8 cellular contexts compared by ENCODE assay signal in genomic region chr3:23202203-23202920, GRCh38. TPM values are rescaled to one million over a fixed set of nuclear protein-coding genes. Genes with fewer than 3 reads are reported as not detected.
DNase-seq lines count a peak whose midpoint lies in the region; ATAC-seq and TF ChIP-seq lines count a peak whose summit lies in the region.

No MANE protein-coding gene starts in this region.

- TF ChIP-seq CTCF in VCaP (conservative IDR thresholded peaks at IDR 0.05) (no peak), natural killer cell (IDR thresholded peaks at IDR 0.05) (no peak)

- DNase-seq in activated gamma-delta T cell (lab: John Stamatoyannopoulos, UW), result peak; percentile 6
- DNase-seq in activated gamma-delta T cell treated with Interleukin-2 at 50 U/mL for 16 hours, result no peak
- no peak for DNase-seq in natural killer cell
- DNase-seq in T-helper 9 cell, result no peak
- no peak for DNase-seq in NCI-H510A (lab: John Stamatoyannopoulos, UW)

- WGBS in esophagus, 2 donors, result 11 to 12% methylated on average over 41 of the region's 41 CpGs

- H3K9me3 Mint-ChIP-seq in natural killer cell, result no peaks in the 10 kb centered on the region

- H3K27me3 Mint-ChIP-seq in natural killer cell (ENCODE audit: low read depth in 2 of 2), result peaks cover 7 to 31% of the 10 kb centered on the region in 2 donors

- H3K27me3 ChIP-seq in esophagus (ENCODE audit: control insufficient read depth in 1 of 2, insufficient read depth in 2 of 2, low read length in 2 of 2), result no peaks in the 10 kb centered on the region

- peaks cover 0 to 4% of the 10 kb centered on the region in 2 donors for H3K4me1 ChIP-seq in esophagus (ENCODE audit: control insufficient read depth in 2 of 2, insufficient read depth in 2 of 2, low read length in 1 of 2)

- H3K4me1 Mint-ChIP-seq in natural killer cell, result peaks cover 13 to 19% of the 10 kb centered on the region in 2 donors

- peak overlapping the region; percentile 91 for H3K27ac ChIP-seq in VCaP
- peak overlapping the region; percentile 75 to 77 for H3K27ac ChIP-seq in esophagus (ENCODE audit: low read depth in 2 of 2, low read length in 1 of 2)

- H3K36me3 Mint-ChIP-seq in natural killer cell, result no peaks in the 10 kb centered on the region

- no peak overlapping the region for H3K27ac Mint-ChIP-seq in natural killer cell

- intact Hi-C loops in natural killer cell (cut with micrococcal nuclease), result no loop called here

- peak overlapping the region; percentile 70 to 94 for H3K4me3 ChIP-seq in esophagus (ENCODE audit: low read depth in 1 of 2, low read length in 2 of 2)

- ATAC-seq in HG03025 (IDR thresholded peaks at IDR 0.05; ENCODE audit: low FRiP score, unreplicated experiment), result peak; percentile 30
- peak; percentile 27 to 48 (median 44) for ATAC-seq in natural killer cell

- no peaks in the 10 kb centered on the region for H3K36me3 ChIP-seq in esophagus (ENCODE audit: control insufficient read depth in 2 of 2, insufficient read depth in 2 of 2, low read length in 1 of 2)

- no peaks in the 10 kb centered on the region for H3K9me3 ChIP-seq in esophagus (ENCODE audit: control insufficient read depth in 2 of 2, insufficient read depth in 1 of 2, low read depth in 1 of 2, low read length in 1 of 2)

- H3K4me3 Mint-ChIP-seq in natural killer cell, result peak overlapping the region; percentile 83

RNA-seq across cellular contexts. Expression of gene UBE2E2, which starts 0.8 kb away (rescaled TPM):
- polyA plus RNA-seq in esophagus, result 10 to 100 TPM; 16.6 to 21.0 TPM
- total RNA-seq in natural killer cell, result 1 to 10 TPM; 4.8 to 6.1 (median 5.3) TPM
